8 cellular contexts compared by ENCODE assay signal in the genomic region with DNA sequence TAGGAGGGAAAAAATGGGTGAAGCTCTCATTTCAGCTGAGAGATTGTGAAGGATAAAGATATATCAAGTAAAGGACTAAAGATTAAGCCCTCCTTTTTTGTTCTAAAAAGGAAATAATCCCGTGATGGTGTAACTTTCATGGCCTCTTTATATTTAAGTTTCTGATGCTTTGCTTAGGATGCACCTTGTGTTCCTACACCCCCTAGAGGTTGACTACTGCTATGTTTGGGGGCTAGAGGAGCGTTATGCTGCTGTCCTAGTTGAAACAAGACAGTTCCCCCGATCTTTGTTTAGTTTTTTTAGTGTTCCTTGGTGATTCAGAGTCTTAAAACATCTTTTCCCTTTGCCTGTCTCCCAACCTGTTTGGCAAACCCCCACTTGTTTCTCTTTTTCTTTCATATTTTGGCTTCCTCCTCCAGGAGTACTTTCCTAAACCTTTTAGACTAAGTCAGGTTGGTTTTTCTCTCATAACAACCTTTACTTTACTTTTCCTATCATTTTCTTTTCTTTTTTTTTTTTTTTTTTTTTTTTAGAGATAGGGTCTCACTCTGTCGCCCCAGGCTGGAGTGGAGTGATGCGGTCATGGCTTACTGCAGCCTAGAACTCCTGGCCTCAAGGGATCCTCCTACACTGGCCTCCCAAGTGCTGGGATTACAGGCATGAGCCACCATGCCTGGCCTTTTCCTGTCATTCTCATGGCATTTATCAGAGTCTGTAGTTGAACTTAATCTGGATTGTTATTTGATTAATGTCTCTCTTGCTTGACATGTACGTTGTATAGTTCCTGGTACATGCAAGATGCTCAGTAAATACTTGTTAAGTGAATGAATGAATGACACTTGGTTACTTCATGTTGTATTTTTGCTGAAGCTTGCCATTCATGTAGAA. TPM values are rescaled to one million over a fixed set of nuclear protein-coding genes. Genes with fewer than 3 reads are reported as not detected.
A peak's percentile ranks its signal among the peaks of the same experiment; 100 is the strongest.
DNase-seq lines count a peak whose midpoint lies in the region; ATAC-seq and TF ChIP-seq lines count a peak whose summit lies in the region.

No MANE protein-coding gene starts in this region.

- peak; percentile 41 for ATAC-seq in GM21619 (IDR thresholded peaks at IDR 0.05; ENCODE audit: unreplicated experiment)
- no peak for ATAC-seq in GM19023 (IDR thresholded peaks at IDR 0.05; ENCODE audit: unreplicated experiment)

- peak; percentile 85 for TF ChIP-seq CTCF in fibroblast of the aortic adventitia (IDR thresholded peaks at IDR 0.05; ENCODE audit: insufficient read depth, low read length)

- DNase-seq in DMS114 treated with DMSO at 0.1 percent for 48 hours (lab: John Stamatoyannopoulos, UW; ENCODE audit: unreplicated experiment), result peak; percentile 74
- DNase-seq in NCI-H226, result peak; percentile 4
- peak; percentile 9 to 30 for DNase-seq in activated CD4-positive, alpha-beta T cell treated with anti-CD3 and anti-CD28 coated beads, Interleukin-2, amount 50 U/mL, for 48 hours
- DNase-seq in fibroblast of the aortic adventitia (ENCODE audit: low read depth), result peak; percentile 63
- peak; percentile 58 for DNase-seq in renal cortical epithelial cell (ENCODE audit: low read depth)
- no peak for DNase-seq in NCI-H128 (lab: John Stamatoyannopoulos, UW; ENCODE audit: unreplicated experiment)

- H3K4me3 ChIP-seq in fibroblast of the aortic adventitia (ENCODE audit: low read depth, low read length), result peak overlapping the region; percentile 13

RNA-seq across cellular contexts. Expression of gene UBA2, which starts 2.8 kb away (rescaled TPM):
- total RNA-seq in fibroblast of the aortic adventitia (ENCODE audit: low replicate concordance) (46.9 and 123 TPM in 2 replicates), renal cortical epithelial cell (123 and 160 TPM in 2 replicates)

RNA-seq across cellular contexts. Expression of gene PDCD2L, which starts 26.8 kb away (rescaled TPM):
- total RNA-seq in fibroblast of the aortic adventitia (ENCODE audit: low replicate concordance), result 6.7 and 8.0 TPM in 2 replicates
- 10.8 and 30.9 TPM in 2 replicates for total RNA-seq in renal cortical epithelial cell

RNA-seq across cellular contexts. Expression of gene WTIP, which starts 50.6 kb away (rescaled TPM):
- total RNA-seq in fibroblast of the aortic adventitia (ENCODE audit: low replicate concordance), result 3.6 and 21.8 TPM in 2 replicates
- 27.4 and 38.0 TPM in 2 replicates for total RNA-seq in renal cortical epithelial cell
